9 cellular contexts compared by ENCODE assay signal in genomic region chr9:110579763-110580255, GRCh38. TPM values are rescaled to one million over a fixed set of nuclear protein-coding genes. Genes with fewer than 3 reads are reported as not detected.
DNase-seq lines count a peak whose midpoint lies in the region; ATAC-seq and TF ChIP-seq lines count a peak whose summit lies in the region.
"Had no signal": no experiment of that assay in that cellular context is flagged by ENCODE, and none has a peak within 500 bp of the region (broad histone marks: within the 10 kb centered on the region; RNA-seq: fewer than 3 reads in every experiment).

No MANE protein-coding gene starts in this region.

- H3K4me3 ChIP-seq in GM23338 = peak overlapping the region; percentile 70
- peak overlapping the region in 1 of 2 donors; percentile 15 for H3K4me3 ChIP-seq in body of pancreas
- H3K4me3 ChIP-seq in iPS-15b (ENCODE audit: low read depth, low read length) = peak overlapping the region; percentile 80
- H3K4me3 ChIP-seq in smooth muscle cell = peak overlapping the region; percentile 70
- no peak overlapping the region for H3K4me3 ChIP-seq in WERI-Rb-1 (ENCODE audit: low read depth, low read length)

- peaks cover 41% of the 10 kb centered on the region for H3K27me3 Mint-ChIP-seq in GM23338 (ENCODE audit: insufficient read depth, low read depth, poor library complexity)

- TF ChIP-seq CTCF in GM23338 (conservative IDR thresholded peaks at IDR 0.05; ENCODE audit: low read depth in 2 of 2) (no peak), body of pancreas (IDR thresholded peaks at IDR 0.05) (no peak), smooth muscle cell (IDR thresholded peaks at IDR 0.05; ENCODE audit: borderline replicate concordance, insufficient read depth, poor library complexity, severe bottlenecking) (no peak), WERI-Rb-1 (IDR thresholded peaks at IDR 0.05; ENCODE audit: low read depth, low read length) (no peak)

- H3K79me2 ChIP-seq in GM23338 (replicated peaks; ENCODE audit: insufficient read depth) (no peaks in the 10 kb centered on the region), smooth muscle cell (ENCODE audit: low read depth) (peaks cover 18% of the 10 kb centered on the region)

- H3K36me3 Mint-ChIP-seq in GM23338 (ENCODE audit: low read depth) = no peaks in the 10 kb centered on the region

- no peak overlapping the region for H3K27ac Mint-ChIP-seq in GM23338

- H3K27me3 ChIP-seq in GM23338 (ENCODE audit: insufficient read depth) (peaks cover 55% of the 10 kb centered on the region), body of pancreas (no peaks in the 10 kb centered on the region), iPS-15b (ENCODE audit: control insufficient read depth, insufficient read depth, low read length) (peaks cover 52% of the 10 kb centered on the region), smooth muscle cell (ENCODE audit: low read depth) (no peaks in the 10 kb centered on the region), WERI-Rb-1 (ENCODE audit: insufficient read depth, low read depth, severe bottlenecking) (peaks cover 78% of the 10 kb centered on the region)

- intact Hi-C loops in body of pancreas (cut with DNase I) = no loop called here

- H4K20me1 ChIP-seq in GM23338 (replicated peaks; ENCODE audit: insufficient read depth) (no peaks in the 10 kb centered on the region), smooth muscle cell (ENCODE audit: low read depth) (no peaks in the 10 kb centered on the region)

- 1 to 2% methylated on average over 16 of the region's 16 CpGs for WGBS in body of pancreas, 2 donors
- WGBS in smooth muscle cell (ENCODE audit: low lambda C conversion rate) = 1% methylated on average over 16 of the region's 16 CpGs

- H3K4me2 ChIP-seq in GM23338 (peak overlapping the region; percentile 82), smooth muscle cell (peak overlapping the region; percentile 88)

- ATAC-seq in GM23338 (peak; percentile 27), body of pancreas (peak; percentile 20), GM18511 (IDR thresholded peaks at IDR 0.05; ENCODE audit: unreplicated experiment) (no peak), GM18861 (IDR thresholded peaks at IDR 0.05; ENCODE audit: unreplicated experiment) (no peak)

- H3K36me3 ChIP-seq in GM23338 (ENCODE audit: insufficient read depth) (no peaks in the 10 kb centered on the region), body of pancreas (replicated peaks in 1 of 2; ENCODE audit: insufficient read depth in 1 of 2, low read depth in 2 of 2) (no peaks in the 10 kb centered on the region), iPS-15b (ENCODE audit: control insufficient read depth, insufficient read depth, low read length) (no peaks in the 10 kb centered on the region), smooth muscle cell (ENCODE audit: low read depth) (no peaks in the 10 kb centered on the region), WERI-Rb-1 (no peaks in the 10 kb centered on the region)

- peaks cover 3% of the 10 kb centered on the region; the same call in 1 of the 3 replicates for H3K9me3 Mint-ChIP-seq in GM23338

- no peak overlapping the region for H3K9ac ChIP-seq in iPS-15b (ENCODE audit: low read depth, low read length)
- peak overlapping the region; percentile 50 for H3K9ac ChIP-seq in smooth muscle cell (ENCODE audit: low read depth)

- DNase-seq in GM23338 (ENCODE audit: low spot score) (peak; percentile 60), body of pancreas (peak in 2 of 4 donors; percentile 9 to 21), smooth muscle cell (lab: John Stamatoyannopoulos, UW; ENCODE audit: unreplicated experiment) (no peak), WERI-Rb-1 (no peak)
- DNase-seq in activated naive CD4-positive, alpha-beta T cell treated with anti-CD3 and anti-CD28 coated beads, Interleukin-2, amount 50 U/mL, for 16 hours = no peak
- DNase-seq: dermis blood vessel endothelial cell had no signal

- H3K9me2 ChIP-seq in GM23338 (ENCODE audit: insufficient read depth) = no peaks in the 10 kb centered on the region

- H3K27ac ChIP-seq in GM23338 (ENCODE audit: low read depth) = no peak overlapping the region
- H3K27ac ChIP-seq in body of pancreas = peak overlapping the region in 2 of 4 donors; percentile 62 to 63
- H3K27ac ChIP-seq in smooth muscle cell (ENCODE audit: low read depth) = peak overlapping the region; percentile 59
- H3K27ac ChIP-seq in WERI-Rb-1 = no peak overlapping the region

- H3K4me1 ChIP-seq in GM23338 (ENCODE audit: insufficient read depth) (peaks cover 33% of the 10 kb centered on the region), body of pancreas (peaks cover 13% of the 10 kb centered on the region), iPS-15b (ENCODE audit: control insufficient read depth, insufficient read depth, low read length) (peaks cover 9% of the 10 kb centered on the region), smooth muscle cell (ENCODE audit: low read depth) (peaks cover 4% of the 10 kb centered on the region)

- no peaks in the 10 kb centered on the region for H3K9me3 ChIP-seq in body of pancreas
- H3K9me3 ChIP-seq in iPS-15b (ENCODE audit: control insufficient read depth, insufficient read depth, low read length) = no peaks in the 10 kb centered on the region
- no peaks in the 10 kb centered on the region for H3K9me3 ChIP-seq in smooth muscle cell (replicated peaks; ENCODE audit: low read depth)
- H3K9me3 ChIP-seq in WERI-Rb-1 (ENCODE audit: severe bottlenecking) = peaks cover 14% of the 10 kb centered on the region

- no peaks in the 10 kb centered on the region for H3F3A ChIP-seq in GM23338 (replicated peaks; ENCODE audit: low read depth)
- peaks cover 5% of the 10 kb centered on the region for H3F3A ChIP-seq in smooth muscle cell (ENCODE audit: low read depth)

- peak overlapping the region; percentile 72 for H3K4me3 Mint-ChIP-seq in GM23338

- H3K4me1 Mint-ChIP-seq in GM23338 = peaks cover 26% of the 10 kb centered on the region; the same call in 2 of the 3 replicates

- TF ChIP-seq POLR2A in body of pancreas (IDR thresholded peaks at IDR 0.05) = no peak

- peak overlapping the region; percentile 75; the same call in 1 of the 2 replicates for H2AFZ ChIP-seq in GM23338
- H2AFZ ChIP-seq in smooth muscle cell (ENCODE audit: low read depth) = peak overlapping the region; percentile 91

TF ChIP-seq in GM23338, 12 proteins besides CTCF, POLR2A, EP300 and RAD21 (continues in another document):
- no peak for TF ChIP-seq JUNB (IDR thresholded peaks at IDR 0.05; ENCODE audit: unreplicated experiment)
- no peak for TF ChIP-seq NANOG (IDR thresholded peaks at IDR 0.05; ENCODE audit: borderline replicate concordance)
- TF ChIP-seq EZH2 (IDR thresholded peaks at IDR 0.05; ENCODE audit: low read depth, unreplicated experiment) = peak; percentile 26
- no peak for TF ChIP-seq ZNF331 (CRISPR knock-in tag; IDR thresholded peaks at IDR 0.05; ENCODE audit: low read depth)

RNA-seq across cellular contexts. Expression of gene SVEP1, which starts 0.3 kb away (rescaled TPM):
- 0.50 and 0.63 TPM in 2 replicates for total RNA-seq in GM23338 (2014; rRNA removed; shearing (Covaris generic))
- polyA plus RNA-seq in GM23338 (2016; fragmentation: Nextera tagmentation; extraction: Ambion mirVana) = 0.17 and 0.18 TPM in 2 replicates
- 10 to 100 TPM; 23.7 to 34.0 TPM for total RNA-seq in body of pancreas
- total RNA-seq in smooth muscle cell = 14.8 and 16.6 TPM in 2 replicates
- 4.8 and 6.4 TPM in 2 replicates for polyA plus RNA-seq in smooth muscle cell

Comparison
In these comparisons a context has a peak if more than half of its experiments do, and no peak if none do; other contexts are left out.
1. ATAC-seq: peak in GM23338 (single experiment) and body of pancreas (single experiment); none in GM18511 (single experiment) and GM18861 (single experiment).